Comparison of ENCODE assay signal across 8 cellular contexts in genomic region chr20:3172933-3173581, GRCh38. TPM values are rescaled to one million over a fixed set of nuclear protein-coding genes. Genes with fewer than 3 reads are reported as not detected.
A peak's percentile ranks its signal among the peaks of the same experiment; 100 is the strongest.
DNase-seq lines count a peak whose midpoint lies in the region; ATAC-seq, FAIRE-seq and TF ChIP-seq lines count a peak whose summit lies in the region.

Gene LZTS3, minus strand, starts transcription at chr20:3173549. Its CDS starts 6,386 bp downstream, at chr20:3167163.

- peak within 1 kb of the TSS; percentile 51 for H3K27ac ChIP-seq in endothelial cell of umbilical vein (ENCODE audit: insufficient read depth, low read depth, low read length)
- H3K27ac ChIP-seq in muscle layer of duodenum (ENCODE audit: low read length): peak within 1 kb of the TSS; percentile 5

- H3K4me1 ChIP-seq in endothelial cell of umbilical vein (ENCODE audit: control insufficient read depth, extremely low read depth, insufficient read depth, low read length) (peaks cover 6% of the 10 kb centered on the region), muscle layer of duodenum (ENCODE audit: control insufficient read depth in 1 of 2, insufficient read depth in 2 of 2, low read length in 2 of 2) (peaks cover 0 to 9% of the 10 kb centered on the region in 2 donors)

- no peaks in the 10 kb centered on the region for H3K9me3 Mint-ChIP-seq in activated CD8-positive, alpha-beta memory T cell treated with anti-CD3 and anti-CD28 coated beads, Interleukin-2, amount 10 ng/mL, durations not matched to agents 7 days and 5 days (ENCODE audit: low read depth)

- TF ChIP-seq CTCF in AG04449 (IDR thresholded peaks at IDR 0.05; ENCODE audit: insufficient read depth, low read length, missing control alignments): no peak
- peak in 1 of 2 donors; percentile 7 for TF ChIP-seq CTCF in endothelial cell of umbilical vein (IDR thresholded peaks at IDR 0.05; ENCODE audit: extremely low read depth in 1 of 2, insufficient read depth in 1 of 2, low read depth in 1 of 2, low read length in 2 of 2)

- H3K4me3 ChIP-seq in AG04449 (ENCODE audit: low read depth, low read length): peak within 1 kb of the TSS; percentile 89
- H3K4me3 ChIP-seq in endothelial cell of umbilical vein (replicated peaks in 1 of 3; ENCODE audit: insufficient read depth in 1 of 3, low read depth in 1 of 3, low read length in 3 of 3): peak within 1 kb of the TSS; percentile 68 to 93 (median 68)
- peak within 1 kb of the TSS; percentile 77 to 100 for H3K4me3 ChIP-seq in muscle layer of duodenum (ENCODE audit: low read depth in 1 of 2, low read length in 2 of 2)

- H3K9me3 ChIP-seq in endothelial cell of umbilical vein (replicated peaks; ENCODE audit: control insufficient read depth, insufficient read depth, low read length) (no peaks in the 10 kb centered on the region), muscle layer of duodenum (ENCODE audit: control insufficient read depth in 1 of 2, low read length in 2 of 2) (no peaks in the 10 kb centered on the region)

- POLR2A ChIA-PET in AG04449 (lab: Yijun Ruan, JAX) (no interaction called here), endothelial cell of umbilical vein (lab: Charles Lee) (interaction anchor here (0.7 to 1.1 kb wide), 2 partner anchors 9 to 13 kb away, joined by 3 to 5 read pairs; partner anchors contain the start of genes FASTKD5 and UBOX5)

- H2AFZ ChIP-seq in endothelial cell of umbilical vein (ENCODE audit: low read depth, low read length): peak within 1 kb of the TSS; percentile 97

- DNase-seq in AG04449 (ENCODE audit: low read depth, low spot score) (no peak), NCI-H748 (lab: John Stamatoyannopoulos, UW; ENCODE audit: unreplicated experiment) (peak; percentile 86), endothelial cell of umbilical vein (ENCODE audit: low read depth, low spot score) (peak; percentile 60)
- peak; percentile 85 for DNase-seq in activated CD8-positive, alpha-beta memory T cell treated with anti-CD3 and anti-CD28 coated beads, Interleukin-2, amount 10 ng/mL, durations not matched to agents 7 days and 5 days
- DNase-seq in stimulated activated CD8-positive, alpha-beta memory T cell treated with anti-CD3 and anti-CD28 coated beads, Interleukin-7, amount 100 ng/mL, for 1 hour (ENCODE audit: low read depth in 2 of 2): peak; percentile 63 to 72

- intact Hi-C loops in endothelial cell of umbilical vein (cut with micrococcal nuclease): loop anchor here (2.0 kb wide), 1 partner anchor 32 kb away; the partner anchor contains the start of gene DDRGK1

- H3K9ac ChIP-seq in endothelial cell of umbilical vein (replicated peaks; ENCODE audit: extremely low read depth, insufficient read depth, low read length): peak within 1 kb of the TSS; percentile 59

- H3K27me3 Mint-ChIP-seq in activated CD8-positive, alpha-beta memory T cell treated with anti-CD3 and anti-CD28 coated beads, Interleukin-2, amount 10 ng/mL, durations not matched to agents 7 days and 5 days: peaks cover 58% of the 10 kb centered on the region

- no TSS peak for BruUV-seq in endothelial cell of umbilical vein (replicated peaks; lab: Mats Ljungman, UMichigan)

- CTCF ChIA-PET in AG04449 (lab: Yijun Ruan, JAX) (interaction anchor here (1.1 kb wide), 1 partner anchor 10 kb away, joined by 6 read pairs; no protein-coding TSS in a partner anchor), endothelial cell of umbilical vein (lab: Charles Lee) (interaction anchor here (1.1 to 1.9 kb wide), 2 partner anchors 81 to 120 kb away, joined by 4 to 8 read pairs; no protein-coding TSS in a partner anchor)
- CTCF ChIA-PET in activated CD8-positive, alpha-beta memory T cell treated with anti-CD3 and anti-CD28 coated beads, Interleukin-2, amount 10 ng/mL, durations not matched to agents 7 days and 5 days (lab: Charles Lee): interaction anchor here (0.8 kb wide), 1 partner anchor 134 kb away, joined by 3 read pairs; no protein-coding TSS in a partner anchor

- H3K4me1 Mint-ChIP-seq in activated CD8-positive, alpha-beta memory T cell treated with anti-CD3 and anti-CD28 coated beads, Interleukin-2, amount 10 ng/mL, durations not matched to agents 7 days and 5 days: peaks cover 7% of the 10 kb centered on the region

- H3K4me2 ChIP-seq in endothelial cell of umbilical vein (ENCODE audit: insufficient read depth, low read length): peak within 1 kb of the TSS; percentile 83

- H3K36me3 ChIP-seq in endothelial cell of umbilical vein (ENCODE audit: control insufficient read depth in 2 of 2, extremely low read depth in 1 of 2, insufficient read depth in 2 of 2, low read length in 2 of 2) (no peaks in the 10 kb centered on the region), muscle layer of duodenum (ENCODE audit: control insufficient read depth in 1 of 2, insufficient read depth in 2 of 2, low read length in 2 of 2) (no peaks in the 10 kb centered on the region)

- no peaks in the 10 kb centered on the region for H4K20me1 ChIP-seq in endothelial cell of umbilical vein (replicated peaks; ENCODE audit: control insufficient read depth, extremely low read depth, insufficient read depth, low read length)

- no peaks in the 10 kb centered on the region for H3K79me2 ChIP-seq in endothelial cell of umbilical vein (ENCODE audit: control insufficient read depth, insufficient read depth, low read length)

- dilution Hi-C loops in endothelial cell of umbilical vein (cut with MboI; ENCODE audit: extremely low pct_ligation_motif_present, low sequenced_read_pairs): no loop called here

- peak within 1 kb of the TSS; percentile 49 for H3K27ac Mint-ChIP-seq in activated CD8-positive, alpha-beta memory T cell treated with anti-CD3 and anti-CD28 coated beads, Interleukin-2, amount 10 ng/mL, durations not matched to agents 7 days and 5 days

- peak; percentile 55 for FAIRE-seq in endothelial cell of umbilical vein (lab: Jason Lieb, UNC)

- no peaks in the 10 kb centered on the region for H3K9me1 ChIP-seq in endothelial cell of umbilical vein (replicated peaks; ENCODE audit: control insufficient read depth, extremely low read depth, insufficient read depth, low read length)

- H3K36me3 Mint-ChIP-seq in activated CD8-positive, alpha-beta memory T cell treated with anti-CD3 and anti-CD28 coated beads, Interleukin-2, amount 10 ng/mL, durations not matched to agents 7 days and 5 days: no peaks in the 10 kb centered on the region

- TF ChIP-seq POLR2A in endothelial cell of umbilical vein (IDR thresholded peaks at IDR 0.05; ENCODE audit: low read depth, low read length): no peak

- H3K27me3 ChIP-seq in endothelial cell of umbilical vein (ENCODE audit: control insufficient read depth in 2 of 2, insufficient read depth in 2 of 2, low read length in 2 of 2) (peaks cover 7 to 11% of the 10 kb centered on the region in 2 experiments), muscle layer of duodenum (ENCODE audit: low read depth, low read length) (no peaks in the 10 kb centered on the region)

- peak; percentile 52 for ATAC-seq in GM18907 (IDR thresholded peaks at IDR 0.05; ENCODE audit: unreplicated experiment)
- ATAC-seq in HG03139 (IDR thresholded peaks at IDR 0.05; ENCODE audit: unreplicated experiment): peak; percentile 32
- peak; percentile 74 for ATAC-seq in activated CD8-positive, alpha-beta memory T cell treated with anti-CD3 and anti-CD28 coated beads, Interleukin-2, amount 10 ng/mL, durations not matched to agents 7 days and 5 days

- H3K4me3 Mint-ChIP-seq in activated CD8-positive, alpha-beta memory T cell treated with anti-CD3 and anti-CD28 coated beads, Interleukin-2, amount 10 ng/mL, durations not matched to agents 7 days and 5 days: peak within 1 kb of the TSS; percentile 80

TF ChIP-seq in endothelial cell of umbilical vein, 7 proteins besides CTCF, POLR2A, EP300 and RAD21:
- TF ChIP-seq JUN (IDR thresholded peaks at IDR 0.05; ENCODE audit: borderline replicate concordance, insufficient read depth, insufficient read length, low read depth): peak; percentile 11
- TF ChIP-seq POLR2AphosphoS5 (IDR thresholded peaks at IDR 0.05; ENCODE audit: insufficient read depth, low read depth, low read length): peak; percentile 40
- no peak for TF ChIP-seq EZH2 (IDR thresholded peaks at IDR 0.05; ENCODE audit: borderline replicate concordance, low read depth, low read length, severe bottlenecking)

RNA-seq across cellular contexts. Expression of gene LZTS3, which starts in this region (rescaled TPM):
- under 1 TPM; 0.41 to 0.70 TPM for total RNA-seq in activated CD8-positive, alpha-beta memory T cell treated with anti-CD3 and anti-CD28 coated beads, Interleukin-2, amount 10 ng/mL, durations not matched to agents 7 days and 5 days
- total RNA-seq in endothelial cell of umbilical vein: 3.6 and 4.5 TPM in 2 replicates
- polyA plus RNA-seq in endothelial cell of umbilical vein: 5.7 and 7.3 TPM in 2 replicates
- polyA plus RNA-seq in endothelial cell of umbilical vein (2011; cell fraction: cytosol; rRNA removed): 3.7 and 5.4 TPM in 2 replicates
- polyA plus RNA-seq in endothelial cell of umbilical vein (2011; cell fraction: nucleus; rRNA removed): 7.3 and 9.8 TPM in 2 replicates
- polyA plus RNA-seq in endothelial cell of umbilical vein (2012): 2.2 and 3.5 TPM in 2 replicates
- polyA minus RNA-seq in endothelial cell of umbilical vein: 5.6 and 7.0 TPM in 2 replicates
- polyA minus RNA-seq in endothelial cell of umbilical vein (2011; cell fraction: cytosol; rRNA and poly(A)+ RNA removed): 1.1 TPM
- polyA minus RNA-seq in endothelial cell of umbilical vein (2011; cell fraction: nucleus; rRNA and poly(A)+ RNA removed): 2.8 and 3.2 TPM in 2 replicates

Comparison
In these comparisons a context has a peak if more than half of its experiments do, and no peak if none do; other contexts are left out.
1. Peak in DNase-seq and ATAC-seq in activated CD8-positive, alpha-beta memory T cell treated with anti-CD3 and anti-CD28 coated beads, Interleukin-2, amount 10 ng/mL, durations not matched to agents 7 days and 5 days; RNA of the gene not detected or under 1 TPM.